Comparison of ENCODE assay signal across 1 cellular context in the genomic region with DNA sequence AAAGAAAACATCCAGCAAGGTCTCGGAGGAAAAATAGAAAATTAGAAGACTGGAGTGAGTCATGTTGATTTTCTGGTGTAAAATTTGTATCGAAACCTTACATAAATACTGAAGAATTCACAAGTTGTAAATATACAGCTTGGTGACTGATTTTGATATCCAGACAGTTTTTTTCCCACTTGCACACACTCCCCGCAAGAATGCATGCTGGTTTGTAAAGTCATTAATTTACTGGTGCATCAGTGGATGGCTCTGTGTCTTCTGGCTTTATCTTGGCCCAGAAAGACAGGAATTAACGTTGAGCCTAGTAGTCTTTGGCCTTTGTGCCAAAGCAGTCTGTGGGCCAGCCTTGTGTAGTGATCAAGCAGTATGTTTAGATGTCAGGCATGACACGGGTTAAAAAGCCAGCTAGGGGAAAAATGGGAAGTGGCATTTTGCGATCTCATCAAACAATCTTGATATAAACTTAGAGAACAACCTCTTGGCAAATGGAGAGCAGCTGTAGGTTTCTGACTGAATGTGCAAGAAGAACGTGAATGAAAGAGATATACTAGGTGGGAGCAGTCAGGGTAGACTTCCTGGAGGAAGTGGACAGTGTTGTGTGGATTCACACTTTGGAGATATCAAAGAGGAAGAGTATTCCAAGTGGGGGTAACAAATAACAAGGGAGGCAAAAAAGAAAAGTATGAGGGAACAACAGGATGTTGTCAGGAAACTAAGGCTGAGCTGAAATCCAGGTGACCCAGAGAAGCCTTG.
TF ChIP-seq lines count a peak whose summit lies in the region.

No MANE protein-coding gene starts in this region.

TF ChIP-seq in GM12878, 131 proteins besides CTCF, POLR2A, EP300 and RAD21:
- no peak for TF ChIP-seq CHD1 (IDR thresholded peaks at IDR 0.05; ENCODE audit: low read depth, low read length)
- TF ChIP-seq ZBED1 (IDR thresholded peaks at IDR 0.05; ENCODE audit: borderline replicate concordance) = no peak
- no peak for TF ChIP-seq MYB (IDR thresholded peaks at IDR 0.05; ENCODE audit: borderline replicate concordance, low read depth, low read length)
